ENCODE assay signal across 16 cellular contexts in genomic region chr2:128314026-128314347, GRCh38. TPM values are rescaled to one million over a fixed set of nuclear protein-coding genes. Genes with fewer than 3 reads are reported as not detected.
A peak's percentile ranks its signal among the peaks of the same experiment; 100 is the strongest.
DNase-seq lines count a peak whose midpoint lies in the region; ATAC-seq, FAIRE-seq and TF ChIP-seq lines count a peak whose summit lies in the region.
"Had no signal": no experiment of that assay in that cellular context is flagged by ENCODE, and none has a peak within 500 bp of the region (broad histone marks: within the 10 kb centered on the region; RNA-seq: fewer than 3 reads in every experiment).

No MANE protein-coding gene starts in this region.

- ATAC-seq in activated T-cell treated with anti-CD3 and anti-CD28 coated beads, Interleukin-2, amount 50 U/mL, for 72 hours (replicated peaks in 1 of 2), result no peak
- ATAC-seq in HG03159 (IDR thresholded peaks at IDR 0.05; ENCODE audit: unreplicated experiment), result no peak
- ATAC-seq: stimulated activated naive B cell treated with anti-CD40 and anti-IgM and Interleukin-4, amounts not matched to agents 10 μg/mL and 1 μg/mL and 100 μg/mL, for 72 hours had no signal

- no peak for TF ChIP-seq CTCF in D721Med (IDR thresholded peaks at IDR 0.05; ENCODE audit: insufficient read depth, missing control alignments)
- TF ChIP-seq CTCF in adrenal gland (IDR thresholded peaks at IDR 0.05), result no peak
- TF ChIP-seq CTCF in neural cell (IDR thresholded peaks at IDR 0.05; ENCODE audit: poor library complexity, severe bottlenecking), result no peak

- H3K27me3 Mint-ChIP-seq in activated T-cell treated with anti-CD3 and anti-CD28 coated beads, Interleukin-2, amount 50 U/mL, for 72 hours (ENCODE audit: low read depth), result no peaks in the 10 kb centered on the region
- H3K27me3 Mint-ChIP-seq: stimulated activated naive B cell treated with anti-CD40 and anti-IgM and Interleukin-4, amounts not matched to agents 10 μg/mL and 1 μg/mL and 100 μg/mL, for 72 hours had no signal

- H3K27ac Mint-ChIP-seq in activated T-cell treated with anti-CD3 and anti-CD28 coated beads, Interleukin-2, amount 50 U/mL, for 72 hours, result no peak overlapping the region
- H3K27ac Mint-ChIP-seq: stimulated activated naive B cell treated with anti-CD40 and anti-IgM and Interleukin-4, amounts not matched to agents 10 μg/mL and 1 μg/mL and 100 μg/mL, for 72 hours; T-helper 1 cell treated with Interleukin-12 subunit alpha and Interleukin-12 subunit beta and Interleukin-4 antibody, amounts not matched to agents 30 μg/mL and 1 μg/mL, for 36 hours had no signal

- FAIRE-seq in D721Med (lab: Jason Lieb, UNC), result no peak
- FAIRE-seq: endothelial cell of umbilical vein, frontal cortex had no signal

- H3K4me3 ChIP-seq in adrenal gland (no peak overlapping the region), neural cell (ENCODE audit: low read length) (peak overlapping the region; percentile 97)
- H3K4me3 ChIP-seq: HAP-1 had no signal

- no peaks in the 10 kb centered on the region for H3K9me2 ChIP-seq in neural cell (ENCODE audit: insufficient read depth, low read length)

- no peak for TF ChIP-seq POLR2A in adrenal gland (IDR thresholded peaks at IDR 0.05)

- H4K20me1 ChIP-seq in neural cell (ENCODE audit: insufficient read depth), result no peaks in the 10 kb centered on the region

- peak; percentile 16 to 17 for DNase-seq in activated T-cell treated with anti-CD3 and anti-CD28 coated beads, Interleukin-2, amount 50 U/mL, for 48 hours
- DNase-seq in activated T-cell treated with anti-CD3 and anti-CD28 coated beads, Interleukin-2, amount 50 U/mL, for 72 hours, result no peak
- peak; percentile 11 for DNase-seq in D721Med (ENCODE audit: insufficient read length, low spot score)
- no peak for DNase-seq in adrenal gland
- DNase-seq in UCSD-AML1 (lab: John Stamatoyannopoulos, UW; ENCODE audit: unreplicated experiment), result no peak
- DNase-seq in medulla oblongata (ENCODE audit: extremely low spot score), result no peak
- DNase-seq: central memory CD4-positive, alpha-beta T cell; DMS79; stimulated activated naive B cell treated with anti-CD40 and anti-IgM and Interleukin-4, amounts not matched to agents 10 μg/mL and 1 μg/mL and 100 μg/mL, for 72 hours had no signal

- peaks cover 60 to 81% of the 10 kb centered on the region in 2 donors for H3K4me1 ChIP-seq in adrenal gland (replicated peaks in 1 of 2)

- H3K9me3 Mint-ChIP-seq in activated T-cell treated with anti-CD3 and anti-CD28 coated beads, Interleukin-2, amount 50 U/mL, for 72 hours, result no peaks in the 10 kb centered on the region
- H3K9me3 Mint-ChIP-seq: activated naive CD8-positive, alpha-beta T cell treated with anti-CD3 and anti-CD28 coated beads, Interleukin-2, amount 10 ng/mL, durations not matched to agents 7 days and 5 days; stimulated activated naive B cell treated with anti-CD40 and anti-IgM and Interleukin-4, amounts not matched to agents 10 μg/mL and 1 μg/mL and 100 μg/mL, for 72 hours; T-helper 1 cell treated with Interleukin-12 subunit alpha and Interleukin-12 subunit beta and Interleukin-4 antibody, amounts not matched to agents 30 μg/mL and 1 μg/mL, for 36 hours had no signal

- TF ChIP-seq RAD21 in neural cell (conservative IDR thresholded peaks at IDR 0.05), result no peak

- H3K36me3 Mint-ChIP-seq in activated T-cell treated with anti-CD3 and anti-CD28 coated beads, Interleukin-2, amount 50 U/mL, for 72 hours (ENCODE audit: insufficient read depth in 2 of 2), result peaks cover 0 to 1% of the 10 kb centered on the region in 2 donors
- H3K36me3 Mint-ChIP-seq: activated naive CD8-positive, alpha-beta T cell treated with anti-CD3 and anti-CD28 coated beads, Interleukin-2, amount 10 ng/mL, durations not matched to agents 7 days and 5 days had no signal

- WGBS in adrenal gland, 4 donors, result 65 to 83% (median 76%) methylated on average over 4 of the region's 4 CpGs

- peak overlapping the region in 1 of 2 donors; percentile 24 for H3K4me3 Mint-ChIP-seq in activated T-cell treated with anti-CD3 and anti-CD28 coated beads, Interleukin-2, amount 50 U/mL, for 72 hours
- H3K4me3 Mint-ChIP-seq: activated naive CD8-positive, alpha-beta T cell treated with anti-CD3 and anti-CD28 coated beads, Interleukin-2, amount 10 ng/mL, durations not matched to agents 7 days and 5 days; stimulated activated naive B cell treated with anti-CD40 and anti-IgM and Interleukin-4, amounts not matched to agents 10 μg/mL and 1 μg/mL and 100 μg/mL, for 72 hours; T-helper 1 cell treated with Interleukin-12 subunit alpha and Interleukin-12 subunit beta and Interleukin-4 antibody, amounts not matched to agents 30 μg/mL and 1 μg/mL, for 36 hours had no signal

- H3K9ac ChIP-seq in neural cell (ENCODE audit: low read length), result no peak overlapping the region

- H3K79me2 ChIP-seq in neural cell (replicated peaks; ENCODE audit: insufficient read depth, low read length), result peaks cover 88% of the 10 kb centered on the region

- intact Hi-C loops in adrenal gland (cut with DNase I), result loop anchor here (10.0 kb wide), 2 partner anchors 129 to 421 kb away; no protein-coding TSS in a partner anchor

- no peaks in the 10 kb centered on the region for H3F3A ChIP-seq in neural cell (ENCODE audit: insufficient read depth, low read length, poor library complexity, severe bottlenecking)

- H3K36me3 ChIP-seq in adrenal gland (replicated peaks in 1 of 2), result no peaks in the 10 kb centered on the region
- H3K36me3 ChIP-seq in neural cell (ENCODE audit: insufficient read depth, low read length), result no peaks in the 10 kb centered on the region

- no peak for TF ChIP-seq EP300 in neural cell (conservative IDR thresholded peaks at IDR 0.05; ENCODE audit: poor library complexity, severe bottlenecking)

- H3K9me3 ChIP-seq in adrenal gland (replicated peaks in 1 of 3) (no peaks in the 10 kb centered on the region), neural cell (ENCODE audit: low read length) (no peaks in the 10 kb centered on the region)
- H3K9me3 ChIP-seq: HAP-1 had no signal

- H2AFZ ChIP-seq in neural cell (ENCODE audit: low read depth, low read length), result no peak overlapping the region

- H3K4me1 Mint-ChIP-seq in activated T-cell treated with anti-CD3 and anti-CD28 coated beads, Interleukin-2, amount 50 U/mL, for 72 hours (ENCODE audit: low read depth), result peaks cover 63% of the 10 kb centered on the region

- no peak overlapping the region for H3K4me2 ChIP-seq in neural cell (ENCODE audit: low read length)

- H3K27me3 ChIP-seq in adrenal gland, result no peaks in the 10 kb centered on the region
- H3K27me3 ChIP-seq in neural cell (ENCODE audit: insufficient read depth, low read depth, low read length), result no peaks in the 10 kb centered on the region

- peak overlapping the region in 3 of 5 donors; percentile 41 to 75 (median 61) for H3K27ac ChIP-seq in adrenal gland
- H3K27ac ChIP-seq in neural cell (ENCODE audit: low read length), result no peak overlapping the region

TF ChIP-seq in neural cell, 6 proteins besides CTCF, POLR2A, EP300 and RAD21:
- TF ChIP-seq TAF1 (IDR thresholded peaks at IDR 0.05; ENCODE audit: low read depth) (no peak), REST (IDR thresholded peaks at IDR 0.05; ENCODE audit: borderline replicate concordance) (no peak), MXI1 (conservative IDR thresholded peaks at IDR 0.05; ENCODE audit: poor library complexity, severe bottlenecking) (no peak), EZH2 (IDR thresholded peaks at IDR 0.05; ENCODE audit: borderline replicate concordance, insufficient read depth, low read length, poor library complexity, severe bottlenecking) (no peak), POLR2AphosphoS5 (IDR thresholded peaks at IDR 0.05) (no peak), SMC3 (conservative IDR thresholded peaks at IDR 0.05; ENCODE audit: poor library complexity) (no peak)

RNA-seq across cellular contexts. Expression of gene HS6ST1, which starts 4.7 kb away (rescaled TPM):
- total RNA-seq in activated T-cell treated with anti-CD3 and anti-CD28 coated beads, Interleukin-2, amount 50 U/mL, for 72 hours, result 10 to 100 TPM; 10.6 to 11.3 TPM
- 100 to 1,000 TPM in 6 of 8 donors, 10 to 100 TPM in 2; 74.5 to 262 (median 149) TPM for total RNA-seq in adrenal gland
- 10 to 100 TPM; 20.5 to 40.0 (median 35.1) TPM for polyA plus RNA-seq in adrenal gland
- polyA plus RNA-seq in neural cell, result 44.1 and 46.2 TPM in 2 replicates
- polyA minus RNA-seq in neural cell, result 72.5 and 80.3 TPM in 2 replicates

Comparison
In these comparisons a context has a peak if more than half of its experiments do, and no peak if none do; other contexts are left out.
1. DNase-seq: peak in activated T-cell treated with anti-CD3 and anti-CD28 coated beads, Interleukin-2, amount 50 U/mL, for 48 hours (2 of 2) and D721Med (single experiment); none in activated T-cell treated with anti-CD3 and anti-CD28 coated beads, Interleukin-2, amount 50 U/mL, for 72 hours (0 of 2), adrenal gland (0 of 7), UCSD-AML1 (single experiment) and medulla oblongata (single experiment).
2. RNA of gene HS6ST1, which starts 4.7 kb away (total RNA-seq): 74.5 to 262 TPM in adrenal gland; 10.6 to 11.3 TPM in activated T-cell treated with anti-CD3 and anti-CD28 coated beads, Interleukin-2, amount 50 U/mL, for 72 hours; every median in the first group is over 4 times any median in the second.